Comparison of ENCODE assay signal across 20 cellular contexts in the genomic region with DNA sequence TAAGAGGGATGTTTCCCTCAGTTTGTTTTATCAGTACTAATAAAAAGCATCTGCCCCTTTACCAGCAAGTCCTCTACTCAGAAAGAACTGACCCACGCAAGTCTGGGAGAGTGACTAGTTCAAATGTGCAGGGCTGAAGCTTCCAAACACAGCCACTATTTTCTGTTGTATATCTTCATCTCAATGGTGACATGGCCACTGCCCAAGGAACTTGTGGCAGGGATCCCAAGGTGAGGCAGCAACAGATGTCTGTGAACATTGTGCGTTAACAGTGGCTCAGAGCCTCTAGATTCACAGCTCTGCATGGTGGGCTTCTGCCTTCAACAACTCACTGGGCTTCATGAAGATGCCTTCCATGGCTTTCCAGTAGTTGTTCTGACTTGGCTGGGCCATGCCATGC. TPM values are rescaled to one million over a fixed set of nuclear protein-coding genes. Genes with fewer than 3 reads are reported as not detected.
DNase-seq lines count a peak whose midpoint lies in the region; ATAC-seq and TF ChIP-seq lines count a peak whose summit lies in the region.
"Had no signal": no experiment of that assay in that cellular context is flagged by ENCODE, and none has a peak within 500 bp of the region (broad histone marks: within the 10 kb centered on the region; RNA-seq: fewer than 3 reads in every experiment).

No MANE protein-coding gene starts in this region.

- CTCF ChIA-PET in CD4-positive, alpha-beta T cell (lab: Charles Lee): interaction anchor here (0.8 to 1.0 kb wide), 2 partner anchors 12 to 13 kb away, joined by 3 to 4 read pairs; a partner anchor contains a TSS
- CTCF ChIA-PET in Panc1 (lab: Charles Lee): no interaction called here

- POLR2A ChIA-PET in CD4-positive, alpha-beta T cell (lab: Charles Lee): interaction anchor here (0.8 to 8.1 kb wide), 3 partner anchors 13 to 303 kb away, joined by 3 to 115 read pairs (median 3); a partner anchor contains a TSS
- POLR2A ChIA-PET in Panc1 (lab: Charles Lee): no interaction called here

- TF ChIP-seq CTCF in right atrium auricular region (IDR thresholded peaks at IDR 0.05) (no peak), Panc1 (IDR thresholded peaks at IDR 0.05) (no peak)
- no peak for TF ChIP-seq CTCF in CD4-positive, alpha-beta T cell (IDR thresholded peaks at IDR 0.05)

- H3K4me3 Mint-ChIP-seq in CD4-positive, alpha-beta T cell: no peak overlapping the region
- H3K4me3 Mint-ChIP-seq in stimulated activated naive B cell treated with anti-CD40 and anti-IgM and Interleukin-4, amounts not matched to agents 10 μg/mL and 1 μg/mL and 100 μg/mL, for 72 hours: no peak overlapping the region

- peaks cover 32% of the 10 kb centered on the region for H3K4me1 Mint-ChIP-seq in CD4-positive, alpha-beta T cell (ENCODE audit: low read depth)
- peaks cover 18 to 39% of the 10 kb centered on the region in 2 donors for H3K4me1 Mint-ChIP-seq in stimulated activated naive B cell treated with anti-CD40 and anti-IgM and Interleukin-4, amounts not matched to agents 10 μg/mL and 1 μg/mL and 100 μg/mL, for 72 hours

- H3K9me3 Mint-ChIP-seq in CD4-positive, alpha-beta T cell: no peaks in the 10 kb centered on the region
- H3K9me3 Mint-ChIP-seq in stimulated activated naive B cell treated with anti-CD40 and anti-IgM and Interleukin-4, amounts not matched to agents 10 μg/mL and 1 μg/mL and 100 μg/mL, for 72 hours: no peaks in the 10 kb centered on the region
- H3K9me3 Mint-ChIP-seq: CD8-positive, alpha-beta memory T cell had no signal

- H3K9me3 ChIP-seq in right atrium auricular region: no peaks in the 10 kb centered on the region
- no peaks in the 10 kb centered on the region for H3K9me3 ChIP-seq in CD4-positive, alpha-beta T cell (ENCODE audit: control insufficient read depth, low read length)
- no peaks in the 10 kb centered on the region for H3K9me3 ChIP-seq in Panc1 (ENCODE audit: control insufficient read depth, insufficient read depth, low read depth, low read length)
- H3K9me3 ChIP-seq: Peyer's patch, SJCRH30 had no signal

- in situ Hi-C loops in Panc1 (cut with HindIII; ENCODE audit: low pct_unique_long_range_greater_than_20kb, low sequenced_read_pairs): no loop called here

- DNase-seq in Right ventricle myocardium superior (peak; percentile 50), right atrium auricular region (ENCODE audit: low spot score) (no peak), Panc1 (ENCODE audit: low read depth, low spot score) (no peak), NOMO-1 (lab: John Stamatoyannopoulos, UW; ENCODE audit: unreplicated experiment in 2 of 2) (no peak), midbrain (lab: John Stamatoyannopoulos, UW) (no peak)
- DNase-seq in CD4-positive, alpha-beta T cell: no peak
- no peak for DNase-seq in stimulated activated naive B cell treated with anti-CD40 and anti-IgM and Interleukin-4, amounts not matched to agents 10 μg/mL and 1 μg/mL and 100 μg/mL, for 72 hours
- DNase-seq: C1 segment of cervical spinal cord; Calu3; CD8-positive, alpha-beta memory T cell; IMR-90; KG1; MM.1S; NCI-H1694; NCI-H2029 treated with DMSO at 0.1 percent for 48 hours; NCI-H526 treated with DMSO at 0.1 percent for 48 hours; Peyer's patch; SJCRH30 had no signal

- H3K27ac Mint-ChIP-seq in CD4-positive, alpha-beta T cell: peak overlapping the region; percentile 49
- no peak overlapping the region for H3K27ac Mint-ChIP-seq in stimulated activated naive B cell treated with anti-CD40 and anti-IgM and Interleukin-4, amounts not matched to agents 10 μg/mL and 1 μg/mL and 100 μg/mL, for 72 hours

- H3K27me3 Mint-ChIP-seq in CD4-positive, alpha-beta T cell: no peaks in the 10 kb centered on the region
- H3K27me3 Mint-ChIP-seq in stimulated activated naive B cell treated with anti-CD40 and anti-IgM and Interleukin-4, amounts not matched to agents 10 μg/mL and 1 μg/mL and 100 μg/mL, for 72 hours: no peaks in the 10 kb centered on the region

- no peak overlapping the region for H3K4me3 ChIP-seq in right atrium auricular region
- no peak overlapping the region for H3K4me3 ChIP-seq in Panc1 (ENCODE audit: low read depth in 2 of 2, low read length in 2 of 2)
- H3K4me3 ChIP-seq: Peyer's patch, SJCRH30 had no signal

- peak overlapping the region in 1 of 2 donors; percentile 28 for H3K27ac ChIP-seq in right atrium auricular region
- no peak overlapping the region for H3K27ac ChIP-seq in CD4-positive, alpha-beta T cell (ENCODE audit: low read depth, low read length)
- no peak overlapping the region for H3K27ac ChIP-seq in Panc1 (ENCODE audit: low read length)
- H3K27ac ChIP-seq in cingulate gyrus (ENCODE audit: low read depth, low read length): peak overlapping the region; percentile 19
- H3K27ac ChIP-seq: Peyer's patch, SJCRH30 had no signal

- intact Hi-C loops in Right ventricle myocardium superior (cut with DNase I) (no loop called here), Panc1 (cut with micrococcal nuclease; ENCODE audit: unreplicated experiment) (no loop called here)
- intact Hi-C loops in CD4-positive, alpha-beta T cell (cut with DNase I, micrococcal nuclease): loop anchor here (5.0 to 10.0 kb wide), 6 partner anchors 64 to 469 kb away; a partner anchor contains a TSS

- H3K27me3 ChIP-seq in right atrium auricular region: no peaks in the 10 kb centered on the region
- H3K27me3 ChIP-seq in CD4-positive, alpha-beta T cell (ENCODE audit: control insufficient read depth, insufficient read depth, low read length): no peaks in the 10 kb centered on the region
- H3K27me3 ChIP-seq in Panc1 (ENCODE audit: control insufficient read depth, insufficient read depth, low read length): no peaks in the 10 kb centered on the region
- H3K27me3 ChIP-seq: Peyer's patch, SJCRH30 had no signal

- H3K4me1 ChIP-seq in right atrium auricular region (peaks cover 0 to 32% of the 10 kb centered on the region in 2 donors), Panc1 (ENCODE audit: control insufficient read depth, insufficient read depth, low read length) (peaks cover 20% of the 10 kb centered on the region)

- ATAC-seq in Right ventricle myocardium superior (ENCODE audit: poor library complexity) (peak; percentile 28), Panc1 (no peak)
- ATAC-seq in CD4-positive, alpha-beta T cell (ENCODE audit: poor library complexity): no peak
- ATAC-seq in stimulated activated naive B cell treated with anti-CD40 and anti-IgM and Interleukin-4, amounts not matched to agents 10 μg/mL and 1 μg/mL and 100 μg/mL, for 72 hours (replicated peaks): no peak
- ATAC-seq: HCT116 had no signal

- H3K36me3 ChIP-seq in right atrium auricular region: peaks cover 27% of the 10 kb centered on the region
- peaks cover 6% of the 10 kb centered on the region for H3K36me3 ChIP-seq in Panc1 (ENCODE audit: control insufficient read depth, insufficient read depth, low read length)

- TSS peak; percentile 31 for BruUV-seq in Panc1 (replicated peaks; lab: Mats Ljungman, UMichigan)

- H3K36me3 Mint-ChIP-seq in CD4-positive, alpha-beta T cell (ENCODE audit: low read depth): peaks cover 76% of the 10 kb centered on the region
- H3K36me3 Mint-ChIP-seq in stimulated activated naive B cell treated with anti-CD40 and anti-IgM and Interleukin-4, amounts not matched to agents 10 μg/mL and 1 μg/mL and 100 μg/mL, for 72 hours: peaks cover 30 to 45% of the 10 kb centered on the region in 2 donors

RNA-seq across cellular contexts. Expression of a gene that starts 3.7 kb away (rescaled TPM):
- total RNA-seq in Right ventricle myocardium superior (69.2 TPM), right atrium auricular region (10 to 100 TPM; 62.5 to 70.3 TPM), Panc1 (2021; ENCODE audit: unreplicated experiment) (271 TPM)
- total RNA-seq in CD4-positive, alpha-beta T cell: 100 to 1,000 TPM; 120 to 124 TPM
- polyA plus RNA-seq in Panc1 (2012; ENCODE audit: insufficient read length): 142 TPM

RNA-seq across cellular contexts. Expression of a gene that starts 13.0 kb away (rescaled TPM):
- 26.4 TPM for total RNA-seq in Right ventricle myocardium superior
- total RNA-seq in right atrium auricular region: 10 to 100 TPM; 23.0 to 32.5 TPM
- 10 to 100 TPM; 30.3 to 32.0 TPM for total RNA-seq in CD4-positive, alpha-beta T cell
- total RNA-seq in Panc1 (2021; ENCODE audit: unreplicated experiment): 72.1 TPM
- polyA plus RNA-seq in Panc1 (2012; ENCODE audit: insufficient read length): 85.6 TPM

RNA-seq across cellular contexts. Expression of a gene that starts 13.3 kb away (rescaled TPM):
- 38.8 TPM for total RNA-seq in Right ventricle myocardium superior
- 10 to 100 TPM; 28.5 to 45.4 TPM for total RNA-seq in right atrium auricular region
- 100 to 1,000 TPM; 149 to 151 TPM for total RNA-seq in CD4-positive, alpha-beta T cell
- total RNA-seq in Panc1 (2021; ENCODE audit: unreplicated experiment): 108 TPM
- 88.1 TPM for polyA plus RNA-seq in Panc1 (2012; ENCODE audit: insufficient read length)

RNA-seq across cellular contexts. Expression of a gene that starts 34.7 kb away (rescaled TPM):
- total RNA-seq in Right ventricle myocardium superior: 4.8 TPM
- total RNA-seq in right atrium auricular region: 1 to 10 TPM; 1.3 to 1.8 TPM
- total RNA-seq in CD4-positive, alpha-beta T cell: 10 to 100 TPM; 13.7 to 14.8 TPM
- total RNA-seq in Panc1 (2021; ENCODE audit: unreplicated experiment): 17.2 TPM
- 5.8 TPM for polyA plus RNA-seq in Panc1 (2012; ENCODE audit: insufficient read length)

RNA-seq across cellular contexts. Expression of a gene that starts 49.9 kb away (rescaled TPM):
- 1.1 TPM for total RNA-seq in Right ventricle myocardium superior
- 1 to 10 TPM in 1 of 2 donors, under 1 TPM in 1; 0.98 to 1.1 TPM for total RNA-seq in right atrium auricular region
- total RNA-seq in CD4-positive, alpha-beta T cell: 10 to 100 TPM; 15.4 to 17.0 TPM
- total RNA-seq in Panc1 (2021; ENCODE audit: unreplicated experiment): 152 TPM
- polyA plus RNA-seq in Panc1 (2012; ENCODE audit: insufficient read length): 61.1 TPM

Comparison
In these comparisons a context has a peak if more than half of its experiments do, and no peak if none do; other contexts are left out.
1. intact Hi-C loops: an anchor here in CD4-positive, alpha-beta T cell (5.0 to 10.0 kb wide); none called in Right ventricle myocardium superior and Panc1.